In genomic region chr10:128072941-128073615, GRCh38 we compare ENCODE assay signal across 16 cellular contexts.
"Had no signal": no experiment of that assay in that cellular context is flagged by ENCODE, and none has a peak within 500 bp of the region (broad histone marks: within the 10 kb centered on the region; RNA-seq: fewer than 3 reads in every experiment).

No MANE protein-coding gene starts in this region.

- H3K9me3 Mint-ChIP-seq: activated naive CD8-positive, alpha-beta T cell treated with anti-CD3 and anti-CD28 coated beads, Interleukin-2, amount 50 U/mL, for 24 hours; activated T-helper 2 cell treated with anti-CD3 and anti-CD28 coated beads, Interferon-gamma antibody, Interleukin-2, Interleukin-4, amounts not matched to agents 10 μg/mL and 5 μg/mL and 100 μg/mL, durations not matched to agents 14 hours and 24 hours and 36 hours; naive thymus-derived CD8-positive, alpha-beta T cell had no signal

- H3K4me1 ChIP-seq: ascending aorta, stomach, testis had no signal

- DNase-seq: activated CD4-positive, CD25-positive, alpha-beta regulatory T cell treated with anti-CD3 and anti-CD28 coated beads, Interleukin-2, amount 50 U/mL, for 72 hours; activated CD8-positive, alpha-beta memory T cell treated with anti-CD3 and anti-CD28 coated beads, Interleukin-2, amount 10 ng/mL, durations not matched to agents 7 days and 5 days; activated naive CD4-positive, alpha-beta T cell treated with Interleukin-2 at 50 U/mL for 16 hours; activated naive CD8-positive, alpha-beta T cell treated with anti-CD3 and anti-CD28 coated beads, Interleukin-2, amount 50 U/mL, for 24 hours; effector CD8-positive, alpha-beta T cell; esophagus squamous epithelium; heart right ventricle; mesenchymal stem cell; naive thymus-derived CD8-positive, alpha-beta T cell; stimulated activated CD4-positive, alpha-beta T cell treated with anti-CD3 and anti-CD28 coated beads, Interleukin-4, amount 100 ng/mL, for 1 hour; stomach; testis had no signal

- H3K27me3 ChIP-seq: ascending aorta, esophagus squamous epithelium, heart right ventricle, stomach, testis, upper lobe of left lung had no signal

- H3K4me3 Mint-ChIP-seq: activated CD8-positive, alpha-beta memory T cell treated with anti-CD3 and anti-CD28 coated beads, Interleukin-2, amount 10 ng/mL, durations not matched to agents 7 days and 5 days; activated naive CD8-positive, alpha-beta T cell treated with anti-CD3 and anti-CD28 coated beads, Interleukin-2, amount 50 U/mL, for 24 hours; naive thymus-derived CD8-positive, alpha-beta T cell had no signal

- H3K4me3 ChIP-seq: ascending aorta, esophagus squamous epithelium, heart right ventricle, stomach, testis, upper lobe of left lung had no signal

- H3K27me3 Mint-ChIP-seq: activated CD8-positive, alpha-beta memory T cell treated with anti-CD3 and anti-CD28 coated beads, Interleukin-2, amount 10 ng/mL, durations not matched to agents 7 days and 5 days; activated naive CD8-positive, alpha-beta T cell treated with anti-CD3 and anti-CD28 coated beads, Interleukin-2, amount 50 U/mL, for 24 hours; naive thymus-derived CD8-positive, alpha-beta T cell had no signal

- H3K27ac ChIP-seq: ascending aorta, esophagus squamous epithelium, heart right ventricle, stomach, testis, upper lobe of left lung, VCaP had no signal

- H3K9me3 ChIP-seq: ascending aorta, esophagus squamous epithelium, heart right ventricle, stomach, testis, upper lobe of left lung had no signal

- H3K27ac Mint-ChIP-seq: activated CD8-positive, alpha-beta memory T cell treated with anti-CD3 and anti-CD28 coated beads, Interleukin-2, amount 10 ng/mL, durations not matched to agents 7 days and 5 days; activated naive CD8-positive, alpha-beta T cell treated with anti-CD3 and anti-CD28 coated beads, Interleukin-2, amount 50 U/mL, for 24 hours; activated T-helper 2 cell treated with anti-CD3 and anti-CD28 coated beads, Interferon-gamma antibody, Interleukin-2, Interleukin-4, amounts not matched to agents 10 μg/mL and 5 μg/mL and 100 μg/mL, durations not matched to agents 14 hours and 24 hours and 36 hours had no signal

- ATAC-seq: activated CD8-positive, alpha-beta memory T cell treated with anti-CD3 and anti-CD28 coated beads, Interleukin-2, amount 10 ng/mL, durations not matched to agents 7 days and 5 days; activated naive CD8-positive, alpha-beta T cell treated with anti-CD3 and anti-CD28 coated beads, Interleukin-2, amount 50 U/mL, for 24 hours; heart right ventricle; naive thymus-derived CD8-positive, alpha-beta T cell had no signal
